In the genomic region with DNA sequence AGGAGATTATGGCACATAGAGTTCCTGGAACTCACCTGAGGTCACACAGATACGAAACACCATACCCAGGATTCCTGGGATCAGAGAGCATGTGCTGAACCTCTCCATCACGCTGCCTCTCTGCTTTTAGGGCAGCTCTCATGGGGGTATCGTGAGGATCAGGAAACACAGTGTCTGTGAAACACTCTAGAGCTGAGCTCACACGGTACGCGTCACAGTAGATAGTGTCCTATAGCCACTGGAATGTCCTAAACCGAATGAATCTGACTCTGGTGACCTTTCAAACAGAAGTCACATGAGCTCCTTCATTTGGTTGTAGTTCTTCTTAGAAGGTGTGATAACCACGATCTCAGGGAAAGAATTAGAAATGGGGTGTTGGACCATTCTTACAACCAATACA, we compare ENCODE assay signal across 7 cellular contexts.
DNase-seq lines count a peak whose midpoint lies in the region; ATAC-seq, FAIRE-seq and TF ChIP-seq lines count a peak whose summit lies in the region.
"Not testable (repeated sequence)": the region's sequence is repeated elsewhere in the genome, so short reads cannot be mapped to it uniquely, and the experiment has no call there.

No MANE protein-coding gene starts in this region.

- H3K4me1 ChIP-seq in endothelial cell of umbilical vein (ENCODE audit: control insufficient read depth, extremely low read depth, insufficient read depth, low read length); prostate gland (replicated peaks); upper lobe of right lung: not testable (repeated sequence)

- not testable (repeated sequence) for H3K4me3 ChIP-seq in endothelial cell of umbilical vein (replicated peaks in 1 of 3; ENCODE audit: insufficient read depth in 1 of 3, low read depth in 1 of 3, low read length in 3 of 3); prostate gland; upper lobe of right lung

- intact Hi-C loops in endothelial cell of umbilical vein (cut with micrococcal nuclease); prostate gland (cut with DNase I); upper lobe of right lung (cut with DNase I): not testable (repeated sequence)

- POLR2A ChIA-PET in endothelial cell of umbilical vein (lab: Charles Lee), result not testable (repeated sequence)

- H2AFZ ChIP-seq in endothelial cell of umbilical vein (ENCODE audit: low read depth, low read length), result not testable (repeated sequence)

- peak; percentile 78 for FAIRE-seq in GM12891 (lab: Jason Lieb, UNC)
- peak; percentile 37 for FAIRE-seq in endothelial cell of umbilical vein (lab: Jason Lieb, UNC)

- TF ChIP-seq CTCF in 22Rv1 (IDR thresholded peaks at IDR 0.05); VCaP (conservative IDR thresholded peaks at IDR 0.05); endothelial cell of umbilical vein (IDR thresholded peaks at IDR 0.05; ENCODE audit: extremely low read depth in 1 of 2, insufficient read depth in 1 of 2, low read depth in 1 of 2, low read length in 2 of 2); prostate gland (IDR thresholded peaks at IDR 0.05); upper lobe of right lung (IDR thresholded peaks at IDR 0.05): not testable (repeated sequence)

- not testable (repeated sequence) for H4K20me1 ChIP-seq in endothelial cell of umbilical vein (replicated peaks; ENCODE audit: control insufficient read depth, extremely low read depth, insufficient read depth, low read length)

- H3K4me3 Mint-ChIP-seq in activated naive CD8-positive, alpha-beta T cell treated with anti-CD3 and anti-CD28 coated beads, Interleukin-2, amount 50 U/mL, for 24 hours, result not testable (repeated sequence)

- DNase-seq in GM12891 (ENCODE audit: insufficient read length, low spot score); activated naive CD8-positive, alpha-beta T cell treated with anti-CD3 and anti-CD28 coated beads, Interleukin-2, amount 50 U/mL, for 24 hours; endothelial cell of umbilical vein (ENCODE audit: low read depth, low spot score); prostate gland (ENCODE audit: low spot score); upper lobe of right lung: not testable (repeated sequence)

- peak overlapping the region; percentile 39 for H3K27ac Mint-ChIP-seq in activated naive CD8-positive, alpha-beta T cell treated with anti-CD3 and anti-CD28 coated beads, Interleukin-2, amount 50 U/mL, for 24 hours

- dilution Hi-C loops in endothelial cell of umbilical vein (cut with MboI; ENCODE audit: extremely low pct_ligation_motif_present, low sequenced_read_pairs), result not testable (repeated sequence)

- BruUV-seq in endothelial cell of umbilical vein (replicated peaks; lab: Mats Ljungman, UMichigan), result not testable (repeated sequence)

- TF ChIP-seq POLR2A in GM12891 (IDR thresholded peaks at IDR 0.05; ENCODE audit: low read depth, low read length); endothelial cell of umbilical vein (IDR thresholded peaks at IDR 0.05; ENCODE audit: low read depth, low read length); prostate gland (IDR thresholded peaks at IDR 0.05): not testable (repeated sequence)

- not testable (repeated sequence) for H3K9me3 Mint-ChIP-seq in activated naive CD8-positive, alpha-beta T cell treated with anti-CD3 and anti-CD28 coated beads, Interleukin-2, amount 50 U/mL, for 24 hours

- H3K9me3 ChIP-seq in endothelial cell of umbilical vein (replicated peaks; ENCODE audit: control insufficient read depth, insufficient read depth, low read length); prostate gland; upper lobe of right lung: not testable (repeated sequence)

- H3K27ac ChIP-seq in 22Rv1 (peak overlapping the region; percentile 71), VCaP (peak overlapping the region; percentile 100), prostate gland (peak overlapping the region; percentile 37 to 73)
- not testable (repeated sequence) for H3K27ac ChIP-seq in endothelial cell of umbilical vein (ENCODE audit: insufficient read depth, low read depth, low read length); upper lobe of right lung

- H3K36me3 ChIP-seq in endothelial cell of umbilical vein (ENCODE audit: control insufficient read depth in 2 of 2, extremely low read depth in 1 of 2, insufficient read depth in 2 of 2, low read length in 2 of 2); prostate gland; upper lobe of right lung: not testable (repeated sequence)

- CTCF ChIA-PET in endothelial cell of umbilical vein (lab: Charles Lee), result not testable (repeated sequence)

- not testable (repeated sequence) for H3K79me2 ChIP-seq in endothelial cell of umbilical vein (ENCODE audit: control insufficient read depth, insufficient read depth, low read length)

- H3K9ac ChIP-seq in endothelial cell of umbilical vein (replicated peaks; ENCODE audit: extremely low read depth, insufficient read depth, low read length), result not testable (repeated sequence)

- peaks cover 10% of the 10 kb centered on the region for H3K4me1 Mint-ChIP-seq in activated naive CD8-positive, alpha-beta T cell treated with anti-CD3 and anti-CD28 coated beads, Interleukin-2, amount 50 U/mL, for 24 hours

- H3K27me3 Mint-ChIP-seq in activated naive CD8-positive, alpha-beta T cell treated with anti-CD3 and anti-CD28 coated beads, Interleukin-2, amount 50 U/mL, for 24 hours, result not testable (repeated sequence)

- not testable (repeated sequence) for H3K36me3 Mint-ChIP-seq in activated naive CD8-positive, alpha-beta T cell treated with anti-CD3 and anti-CD28 coated beads, Interleukin-2, amount 50 U/mL, for 24 hours (ENCODE audit: low read depth)

- 95% methylated on average over 8 of the region's 8 CpGs for WGBS in prostate gland

- not testable (repeated sequence) for H3K4me2 ChIP-seq in endothelial cell of umbilical vein (ENCODE audit: insufficient read depth, low read length)

- not testable (repeated sequence) for H3K9me1 ChIP-seq in endothelial cell of umbilical vein (replicated peaks; ENCODE audit: control insufficient read depth, extremely low read depth, insufficient read depth, low read length)

- ATAC-seq in activated naive CD8-positive, alpha-beta T cell treated with anti-CD3 and anti-CD28 coated beads, Interleukin-2, amount 50 U/mL, for 24 hours, result peak; percentile 54
- ATAC-seq in upper lobe of right lung, result peak; percentile 28

- not testable (repeated sequence) for H3K27me3 ChIP-seq in endothelial cell of umbilical vein (ENCODE audit: control insufficient read depth in 2 of 2, insufficient read depth in 2 of 2, low read length in 2 of 2); prostate gland (replicated peaks; ENCODE audit: insufficient read depth); upper lobe of right lung
